ENCODE assay signal across 8 cellular contexts in the genomic region with DNA sequence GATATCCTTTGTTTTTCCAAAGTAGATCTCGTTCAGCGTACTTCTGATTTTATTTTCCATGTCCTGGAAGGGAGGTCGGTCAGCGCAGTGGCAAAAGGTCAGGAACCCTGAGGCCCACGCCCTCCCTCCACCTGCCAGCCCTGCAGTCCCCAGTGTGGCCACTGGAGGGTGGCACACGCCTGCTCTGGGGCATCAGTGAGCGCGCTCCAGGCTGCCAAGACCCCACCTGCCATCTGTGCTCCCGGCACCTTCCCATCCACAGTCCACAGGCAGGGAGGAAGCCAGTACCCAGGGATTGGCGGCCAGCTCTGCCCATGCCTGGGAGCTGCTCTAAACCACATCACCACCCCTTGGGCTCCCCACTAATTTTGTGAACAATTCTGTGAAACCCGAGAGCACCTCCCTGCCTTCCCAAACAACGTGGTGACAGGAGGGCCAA. TPM values are rescaled to one million over a fixed set of nuclear protein-coding genes. Genes with fewer than 3 reads are reported as not detected.
DNase-seq lines count a peak whose midpoint lies in the region; ATAC-seq, FAIRE-seq and TF ChIP-seq lines count a peak whose summit lies in the region.

No MANE protein-coding gene starts in this region.

- no peak overlapping the region for H4K91ac ChIP-seq in H9 (ENCODE audit: insufficient read length, low read depth, low read length)

- no peaks in the 10 kb centered on the region for H4K20me1 ChIP-seq in H9 (ENCODE audit: control insufficient read depth, insufficient read depth, insufficient read length)

- no peak overlapping the region for H3K23ac ChIP-seq in H9 (ENCODE audit: insufficient read length, low read depth, low read length)

- TF ChIP-seq CTCF in H9 (conservative IDR thresholded peaks at IDR 0.05): peak; percentile 89

- H3K9me3 Mint-ChIP-seq in H9: no peaks in the 10 kb centered on the region
- H3K9me3 Mint-ChIP-seq in activated naive CD8-positive, alpha-beta T cell (ENCODE audit: low read depth): no peaks in the 10 kb centered on the region

- peak overlapping the region in 1 of 3 experiments; percentile 66; a peak in 2 of 7 replicates for H3K27ac Mint-ChIP-seq in H9
- H3K27ac Mint-ChIP-seq in activated naive CD8-positive, alpha-beta T cell: peak overlapping the region; percentile 10

- H2AK5ac ChIP-seq in H9 (ENCODE audit: insufficient read length, low read length): no peak overlapping the region

- H3K27me3 Mint-ChIP-seq in H9 (ENCODE audit: low read depth): no peaks in the 10 kb centered on the region; the same call in 1 of the 2 replicates
- H3K27me3 Mint-ChIP-seq in activated naive CD8-positive, alpha-beta T cell: no peaks in the 10 kb centered on the region

- no peak overlapping the region for H4K5ac ChIP-seq in H9 (ENCODE audit: insufficient read length, low read depth, low read length)

- no peak overlapping the region for H3K4me2 ChIP-seq in H9 (ENCODE audit: insufficient read depth, insufficient read length, low read length)

- FAIRE-seq in RCC 7860 (lab: Jason Lieb, UNC): no peak

- H3K4me1 Mint-ChIP-seq in H9: peaks cover 6 to 16% of the 10 kb centered on the region in 2 experiments
- H3K4me1 Mint-ChIP-seq in activated naive CD8-positive, alpha-beta T cell (ENCODE audit: low read depth): peaks cover 4% of the 10 kb centered on the region

- peaks cover 2% of the 10 kb centered on the region; the same call in 1 of the 2 replicates for H3K4me1 ChIP-seq in H9 (ENCODE audit: insufficient read depth, low read length)

- H3K9ac ChIP-seq in H9 (ENCODE audit: extremely low read depth, insufficient read length, low read length): no peak overlapping the region

- no peak overlapping the region for H2BK12ac ChIP-seq in H9 (ENCODE audit: insufficient read length, low read depth, low read length)

- no peak overlapping the region for H3T11ph ChIP-seq in H9 (ENCODE audit: low read length)

- H3K14ac ChIP-seq in H9 (ENCODE audit: insufficient read depth, low read length): no peak overlapping the region

- no peak overlapping the region for H3K56ac ChIP-seq in H9 (ENCODE audit: insufficient read length, low read depth, low read length)

- H3K4ac ChIP-seq in H9 (ENCODE audit: low read depth, low read length): no peak overlapping the region

- H2AFZ ChIP-seq in H9 (ENCODE audit: low read length): no peak overlapping the region

- no peak overlapping the region for H2BK5ac ChIP-seq in H9 (ENCODE audit: insufficient read length, low read length)

- no CpG with 5 or more reads among the region's 12 CpGs for WGBS in H9 (ENCODE audit: extremely low coverage, insufficient read length, low lambda C conversion rate)

- H3K4me3 Mint-ChIP-seq in H9: no peak overlapping the region
- no peak overlapping the region for H3K4me3 Mint-ChIP-seq in activated naive CD8-positive, alpha-beta T cell

- H3K9me3 ChIP-seq in H9 (ENCODE audit: control insufficient read depth, low read depth, low read length): no peaks in the 10 kb centered on the region

- H2BK15ac ChIP-seq in H9 (ENCODE audit: low read depth, low read length): no peak overlapping the region

- H3K23me2 ChIP-seq in H9 (ENCODE audit: insufficient read length, low read depth, low read length, poor library complexity, severe bottlenecking): no peaks in the 10 kb centered on the region

- H3K18ac ChIP-seq in H9 (ENCODE audit: insufficient read length, low read depth, low read length): no peak overlapping the region

- no peak overlapping the region for H4K8ac ChIP-seq in H9 (replicated peaks; ENCODE audit: insufficient read length, low read depth, low read length)

- H3K79me2 ChIP-seq in H9 (ENCODE audit: insufficient read depth, low read length): no peaks in the 10 kb centered on the region

- intact Hi-C loops in Right ventricle myocardium superior (cut with DNase I) (loop anchor here (5.0 kb wide), 1 partner anchor 308 kb away; no protein-coding TSS in a partner anchor), sciatic nerve (cut with DNase I) (loop anchor here (1.0 kb wide), 1 partner anchor 305 kb away; no protein-coding TSS in a partner anchor)

- H3K27me3 ChIP-seq in H9 (ENCODE audit: insufficient read depth, low read length): no peaks in the 10 kb centered on the region

- no peak overlapping the region for H3K27ac ChIP-seq in H9 (ENCODE audit: insufficient read length, low read depth, low read length)

- peak in 10 of 14 donors; percentile 8 to 89 (median 34) for DNase-seq in C1 segment of cervical spinal cord (lab: John Stamatoyannopoulos, UW)
- peak; percentile 81 for DNase-seq in H9
- DNase-seq in RCC 7860 (ENCODE audit: low spot score): peak; percentile 26
- DNase-seq in Right ventricle myocardium superior: peak; percentile 76
- peak; percentile 80 for DNase-seq in sciatic nerve (ENCODE audit: low spot score)

- no peaks in the 10 kb centered on the region for H3K79me1 ChIP-seq in H9 (ENCODE audit: insufficient read depth, low read depth, low read length, poor library complexity, severe bottlenecking)

- no peak overlapping the region for H2BK20ac ChIP-seq in H9 (ENCODE audit: low read depth, low read length, poor library complexity, severe bottlenecking)

- ATAC-seq in Right ventricle myocardium superior (ENCODE audit: poor library complexity): peak; percentile 69
- peak; percentile 67 for ATAC-seq in sciatic nerve
- no peak for ATAC-seq in HG03439 (IDR thresholded peaks at IDR 0.05; ENCODE audit: unreplicated experiment)
- ATAC-seq in HG03139 (IDR thresholded peaks at IDR 0.05; ENCODE audit: unreplicated experiment): no peak

- no peak overlapping the region for H2BK120ac ChIP-seq in H9 (ENCODE audit: low read depth, low read length, poor library complexity, severe bottlenecking)

- H3K36me3 Mint-ChIP-seq in H9 (ENCODE audit: insufficient read depth in 1 of 3, low read depth in 3 of 3): peaks cover 13 to 56% (median 29%) of the 10 kb centered on the region in 3 experiments; a peak in 6 of 7 replicates
- no peaks in the 10 kb centered on the region for H3K36me3 Mint-ChIP-seq in activated naive CD8-positive, alpha-beta T cell

RNA-seq across cellular contexts. Expression of a gene that starts 32.3 kb away (rescaled TPM):
- 22.5 TPM in 2 replicates for total RNA-seq in H9 (2021)
- 5.8 TPM for total RNA-seq in Right ventricle myocardium superior
- 10.8 TPM for total RNA-seq in sciatic nerve

RNA-seq across cellular contexts. Expression of a gene that starts 32.4 kb away (rescaled TPM):
- total RNA-seq in H9 (2021): 48.0 and 50.3 TPM in 2 replicates
- 40.6 TPM for total RNA-seq in Right ventricle myocardium superior
- total RNA-seq in sciatic nerve: 35.8 TPM

RNA-seq across cellular contexts. Expression of a gene that starts 55.8 kb away (rescaled TPM):
- total RNA-seq in H9 (2021): 0.74 and 0.81 TPM in 2 replicates
- total RNA-seq in Right ventricle myocardium superior: not detected
- total RNA-seq in sciatic nerve: 1.6 TPM

Comparison
In these comparisons a context has a peak if more than half of its experiments do, and no peak if none do; other contexts are left out.
1. DNase-seq: peak in every context shown above with its lines; median percentile 81 in H9; 80 in sciatic nerve; 76 in Right ventricle myocardium superior; 34 in C1 segment of cervical spinal cord; 26 in RCC 7860.
2. ATAC-seq: peak in Right ventricle myocardium superior (single experiment) and sciatic nerve (single experiment); none in HG03439 (single experiment) and HG03139 (single experiment).